21 cellular contexts compared by ENCODE assay signal in genomic region chr17:5901731-5902660, GRCh38.
DNase-seq lines count a peak whose midpoint lies in the region; ATAC-seq, FAIRE-seq and TF ChIP-seq lines count a peak whose summit lies in the region.
"Had no signal": no experiment of that assay in that cellular context is flagged by ENCODE, and none has a peak within 500 bp of the region (broad histone marks: within the 10 kb centered on the region; RNA-seq: fewer than 3 reads in every experiment).

No MANE protein-coding gene starts in this region.

- H3K79me2 ChIP-seq in H1 (ENCODE audit: control insufficient read depth in 1 of 2, insufficient read depth in 2 of 2, low read length in 2 of 2): no peaks in the 10 kb centered on the region

- no peak overlapping the region for H3K4me3 Mint-ChIP-seq in activated naive CD8-positive, alpha-beta T cell treated with anti-CD3 and anti-CD28 coated beads, Interleukin-2, amount 10 ng/mL, durations not matched to agents 7 days and 5 days
- no peak overlapping the region for H3K4me3 Mint-ChIP-seq in activated naive CD8-positive, alpha-beta T cell treated with anti-CD3 and anti-CD28 coated beads for 36 hours
- H3K4me3 Mint-ChIP-seq in neural crest cell: peak overlapping the region; percentile 33
- H3K4me3 Mint-ChIP-seq: CD14-positive monocyte had no signal

- H3K27ac Mint-ChIP-seq in activated naive CD8-positive, alpha-beta T cell treated with anti-CD3 and anti-CD28 coated beads, Interleukin-2, amount 10 ng/mL, durations not matched to agents 7 days and 5 days: peak overlapping the region; percentile 54
- H3K27ac Mint-ChIP-seq in activated naive CD8-positive, alpha-beta T cell treated with anti-CD3 and anti-CD28 coated beads for 36 hours: no peak overlapping the region
- H3K27ac Mint-ChIP-seq in neural crest cell (ENCODE audit: unreplicated experiment): no peak overlapping the region
- H3K27ac Mint-ChIP-seq: CD14-positive monocyte had no signal

- H4K91ac ChIP-seq in H1 (replicated peaks; ENCODE audit: insufficient read length, low read length): peak overlapping the region; percentile 23

- H3K79me1 ChIP-seq in H1 (ENCODE audit: low read depth, low read length): no peaks in the 10 kb centered on the region

- ATAC-seq in activated naive CD8-positive, alpha-beta T cell treated with anti-CD3 and anti-CD28 coated beads, Interleukin-2, amount 10 ng/mL, durations not matched to agents 7 days and 5 days (ENCODE audit: low read depth): no peak
- ATAC-seq in right cardiac atrium: no peak
- no peak for ATAC-seq in HG02610 (IDR thresholded peaks at IDR 0.05; ENCODE audit: unreplicated experiment)
- ATAC-seq: PC-3 had no signal

- no peak overlapping the region for H3K56ac ChIP-seq in H1 (replicated peaks; ENCODE audit: insufficient read length, low read depth, low read length)

- H3K4ac ChIP-seq in H1 (replicated peaks; ENCODE audit: insufficient read length, low read depth, low read length): no peak overlapping the region

- FAIRE-seq in H1 (lab: Jason Lieb, UNC): no peak
- FAIRE-seq: A204.1 had no signal

- no peaks in the 10 kb centered on the region for H3K23me2 ChIP-seq in H1 (ENCODE audit: low read depth, low read length)

- H3K14ac ChIP-seq in H1 (ENCODE audit: insufficient read length): no peak overlapping the region

- no peak for TF ChIP-seq POLR2A in H1 (IDR thresholded peaks at IDR 0.05; ENCODE audit: control extremely low read depth in 1 of 2, low read depth in 2 of 2, low read length in 2 of 2)

- H3K27me3 Mint-ChIP-seq in activated naive CD8-positive, alpha-beta T cell treated with anti-CD3 and anti-CD28 coated beads, Interleukin-2, amount 10 ng/mL, durations not matched to agents 7 days and 5 days: peaks cover 2% of the 10 kb centered on the region
- H3K27me3 Mint-ChIP-seq in activated naive CD8-positive, alpha-beta T cell treated with anti-CD3 and anti-CD28 coated beads for 36 hours: peaks cover 14% of the 10 kb centered on the region
- H3K27me3 Mint-ChIP-seq in neural crest cell (ENCODE audit: low read depth): no peaks in the 10 kb centered on the region

- H2BK12ac ChIP-seq in H1 (ENCODE audit: low read depth, low read length): peak overlapping the region; percentile 91; the same call in 1 of the 2 replicates

- H2BK20ac ChIP-seq in H1 (ENCODE audit: low read length): peak overlapping the region; percentile 43

- 89% methylated on average over 15 of the region's 17 CpGs; no CpG with 5 or more reads in 1 of the 2 experiments for WGBS in H1 (ENCODE audit: extremely low coverage in 1 of 2, insufficient coverage in 1 of 2, insufficient read length in 1 of 2, insufficient replicate concordance in 2 of 2, low coverage in 1 of 2, low lambda C conversion rate in 2 of 2, missing lambda C conversion rate in 1 of 2), 2 experiments
- 42% methylated on average over 17 of the region's 17 CpGs for WGBS in right cardiac atrium

- no peaks in the 10 kb centered on the region for H4K20me1 ChIP-seq in H1 (replicated peaks in 1 of 2; ENCODE audit: control insufficient read depth in 1 of 2, insufficient read depth in 2 of 2, low read length in 2 of 2)

- CTCF ChIA-PET in H1 (lab: Charles Lee; ENCODE audit: partially characterized antibody): interaction anchor here (0.8 to 1.1 kb wide), 2 partner anchors 9 to 73 kb away, joined by 3 read pairs; no protein-coding TSS in a partner anchor

- intact Hi-C loops in right cardiac atrium (cut with DNase I): no loop called here

- H3K9me3 ChIP-seq in H1 (ENCODE audit: insufficient read depth in 2 of 2, low read depth in 1 of 2, low read length in 1 of 2) (peaks cover 3 to 6% of the 10 kb centered on the region in 2 experiments; a peak in 1 of 4 replicates), right cardiac atrium (ENCODE audit: control insufficient read depth, low read length) (no peaks in the 10 kb centered on the region)
- H3K9me3 ChIP-seq: HAP-1 had no signal

- H2BK15ac ChIP-seq in H1 (ENCODE audit: low read length): peak overlapping the region; percentile 13; the same call in 1 of the 2 replicates

- H2BK120ac ChIP-seq in H1 (replicated peaks; ENCODE audit: low read depth, low read length): no peak overlapping the region

- POLR2A ChIA-PET in activated naive CD8-positive, alpha-beta T cell treated with anti-CD3 and anti-CD28 coated beads, Interleukin-2, amount 10 ng/mL, durations not matched to agents 7 days and 5 days (lab: Charles Lee): no interaction called here
- POLR2A ChIA-PET in H1 (lab: Charles Lee; ENCODE audit: partially characterized antibody): no interaction called here

- peak overlapping the region; percentile 46; the same call in 1 of the 2 replicates for H2AFZ ChIP-seq in H1 (ENCODE audit: low read length)

- peak overlapping the region; percentile 71; the same call in 1 of the 2 replicates for H2BK5ac ChIP-seq in H1 (ENCODE audit: low read depth, low read length)

- TF ChIP-seq CTCF in H1 (IDR thresholded peaks at IDR 0.05; ENCODE audit: control extremely low read depth in 1 of 3, insufficient read depth in 1 of 3, low read depth in 1 of 3, low read length in 3 of 3): no peak
- no peak for TF ChIP-seq CTCF in neural crest cell (conservative IDR thresholded peaks at IDR 0.05)

- H3K36me3 Mint-ChIP-seq in activated naive CD8-positive, alpha-beta T cell treated with anti-CD3 and anti-CD28 coated beads, Interleukin-2, amount 10 ng/mL, durations not matched to agents 7 days and 5 days: peaks cover 1% of the 10 kb centered on the region
- no peaks in the 10 kb centered on the region for H3K36me3 Mint-ChIP-seq in activated naive CD8-positive, alpha-beta T cell treated with anti-CD3 and anti-CD28 coated beads for 36 hours
- H3K36me3 Mint-ChIP-seq in neural crest cell (ENCODE audit: low read depth): peaks cover 2% of the 10 kb centered on the region
- H3K36me3 Mint-ChIP-seq: CD14-positive monocyte had no signal

- peak overlapping the region; percentile 47; the same call in 1 of the 2 replicates for H2AK5ac ChIP-seq in H1 (ENCODE audit: low read depth, low read length)

- H4K8ac ChIP-seq in H1 (ENCODE audit: extremely low read depth, insufficient read depth, low read length): 0 out of 2 replicates have a peak overlapping the region, but pooled peaks have one; percentile 15

- H3K9me3 Mint-ChIP-seq in activated naive CD8-positive, alpha-beta T cell treated with anti-CD3 and anti-CD28 coated beads, Interleukin-2, amount 10 ng/mL, durations not matched to agents 7 days and 5 days: no peaks in the 10 kb centered on the region
- peaks cover 6% of the 10 kb centered on the region for H3K9me3 Mint-ChIP-seq in activated naive CD8-positive, alpha-beta T cell treated with anti-CD3 and anti-CD28 coated beads for 36 hours
- H3K9me3 Mint-ChIP-seq in neural crest cell: peaks cover 5% of the 10 kb centered on the region

- no peak overlapping the region; a peak in 1 of 7 replicates for H3K9ac ChIP-seq in H1 (replicated peaks in 1 of 4; ENCODE audit: extremely low read depth in 1 of 4, low read depth in 3 of 4, low read length in 3 of 4)

- no peak for TF ChIP-seq EP300 in H1 (IDR thresholded peaks at IDR 0.05; ENCODE audit: borderline replicate concordance in 1 of 2, low read depth in 2 of 2, low read length in 2 of 2)

- TF ChIP-seq RAD21 in H1 (IDR thresholded peaks at IDR 0.05 in 1 of 2, conservative IDR thresholded peaks at IDR 0.05 in 1 of 2; ENCODE audit: low read depth in 2 of 2, low read length in 2 of 2): no peak

- no peak overlapping the region for H3K27ac ChIP-seq in H1 (ENCODE audit: low read depth, low read length)
- H3K27ac ChIP-seq in right cardiac atrium (ENCODE audit: low read length): no peak overlapping the region

- H3K27me3 ChIP-seq in H1 (replicated peaks in 1 of 4; ENCODE audit: control insufficient read depth in 3 of 4, extremely low read depth in 1 of 4, insufficient read depth in 3 of 4, low read length in 3 of 4) (no peaks in the 10 kb centered on the region; a peak in 1 of 7 replicates), right cardiac atrium (ENCODE audit: control insufficient read depth, insufficient read depth) (no peaks in the 10 kb centered on the region)

- H3K4me1 Mint-ChIP-seq in activated naive CD8-positive, alpha-beta T cell treated with anti-CD3 and anti-CD28 coated beads, Interleukin-2, amount 10 ng/mL, durations not matched to agents 7 days and 5 days: peaks cover 7% of the 10 kb centered on the region
- peaks cover 3% of the 10 kb centered on the region for H3K4me1 Mint-ChIP-seq in activated naive CD8-positive, alpha-beta T cell treated with anti-CD3 and anti-CD28 coated beads for 36 hours
- H3K4me1 Mint-ChIP-seq in neural crest cell: peaks cover 29% of the 10 kb centered on the region
- H3K4me1 Mint-ChIP-seq: CD14-positive monocyte had no signal

- H3K18ac ChIP-seq in H1 (ENCODE audit: extremely low read depth, low read length): no peak overlapping the region

- H3K36me3 ChIP-seq in H1 (ENCODE audit: control insufficient read depth in 2 of 4, insufficient read depth in 4 of 4, low read length in 3 of 4): no peaks in the 10 kb centered on the region
- H3K36me3 ChIP-seq: HAP-1 had no signal

- no peak overlapping the region for H4K5ac ChIP-seq in H1 (ENCODE audit: insufficient read length, low read depth, low read length)

- H3K23ac ChIP-seq in H1 (ENCODE audit: insufficient read length): no peak overlapping the region

- H3K4me1 ChIP-seq in H1 (replicated peaks in 1 of 4; ENCODE audit: control insufficient read depth in 3 of 4, insufficient read depth in 4 of 4, low read length in 3 of 4) (peaks cover 2 to 14% (median 10%) of the 10 kb centered on the region in 4 experiments), right cardiac atrium (ENCODE audit: control insufficient read depth, insufficient read depth, low read length) (no peaks in the 10 kb centered on the region)

- H3K4me2 ChIP-seq in H1 (ENCODE audit: insufficient read depth in 1 of 2, low read depth in 2 of 2, low read length in 2 of 2): no peak overlapping the region

- H3K4me3 ChIP-seq in H1 (ENCODE audit: extremely low read depth in 1 of 4, insufficient read depth in 2 of 4, low read depth in 3 of 4, low read length in 4 of 4) (no peak overlapping the region), right cardiac atrium (ENCODE audit: low read length) (no peak overlapping the region)
- H3K4me3 ChIP-seq: HAP-1 had no signal

- DNase-seq in activated naive CD8-positive, alpha-beta T cell treated with anti-CD3 and anti-CD28 coated beads, Interleukin-2, amount 10 ng/mL, durations not matched to agents 7 days and 5 days: no peak
- DNase-seq in activated naive CD8-positive, alpha-beta T cell treated with anti-CD3 and anti-CD28 coated beads for 36 hours: no peak
- DNase-seq in H1 (ENCODE audit: low read depth in 1 of 2, low spot score in 2 of 2): no peak
- DNase-seq in neural crest cell (ENCODE audit: low read depth, low spot score): no peak
- no peak for DNase-seq in right cardiac atrium
- DNase-seq in stimulated activated CD4-positive, alpha-beta T cell treated with anti-CD3 and anti-CD28 coated beads, Interleukin-12 subunit alpha, Interleukin-12 subunit beta, amount 100 ng/mL, for 4 hours: no peak
- no peak for DNase-seq in NCI-H1417 treated with DMSO at 0.1 percent for 48 hours (lab: John Stamatoyannopoulos, UW)
- DNase-seq: EL, Karpas-422, MV-4-11, NCI-H1417, NCI-H187 treated with DMSO at 0.1 percent for 48 hours, NCI-H226, NCI-H510A treated with DMSO at 0.1 percent for 48 hours, NCI-H774, PC-3, Right ventricle myocardium superior had no signal
